Comparison of ENCODE assay signal across 1 cellular context in genomic region chr4:185017964-185018772, GRCh38.
TF ChIP-seq lines count a peak whose summit lies in the region.

Gene HELT (plus strand): TSS chr4:185018490. CDS start chr4:185018929, 439 bp downstream.

TF ChIP-seq in HepG2, 621 proteins besides CTCF, POLR2A, EP300 and RAD21:
- no peak for TF ChIP-seq ZNF275 (CRISPR knock-in tag; IDR thresholded peaks at IDR 0.05; ENCODE audit: borderline replicate concordance)
- TF ChIP-seq ZNF44 (CRISPR knock-in tag; IDR thresholded peaks at IDR 0.05), result no peak
- TF ChIP-seq ZNF704 (CRISPR knock-in tag; IDR thresholded peaks at IDR 0.05; ENCODE audit: borderline replicate concordance), result no peak
- TF ChIP-seq SUZ12 (IDR thresholded peaks at IDR 0.05; ENCODE audit: low read depth, low read length), result no peak
- no peak for TF ChIP-seq ARNT (IDR thresholded peaks at IDR 0.05)
- no peak for TF ChIP-seq BHLHE40 (IDR thresholded peaks at IDR 0.05; ENCODE audit: low read length)
- TF ChIP-seq U2AF1 (optimal IDR thresholded peaks at IDR 0.05; ENCODE audit: low read depth, low read length), result no peak
- no peak for TF ChIP-seq ZNF83 (CRISPR knock-in tag; IDR thresholded peaks at IDR 0.05; ENCODE audit: borderline replicate concordance)
- TF ChIP-seq ZNF737 (CRISPR knock-in tag; IDR thresholded peaks at IDR 0.05; ENCODE audit: borderline replicate concordance), result no peak
- no peak for TF ChIP-seq ZNF282 (IDR thresholded peaks at IDR 0.05; ENCODE audit: partially characterized antibody)
